In genomic region chr22:35329114-35329847, GRCh38 we compare ENCODE assay signal across 10 cellular contexts. TPM values are rescaled to one million over a fixed set of nuclear protein-coding genes. Genes with fewer than 3 reads are reported as not detected.
DNase-seq lines count a peak whose midpoint lies in the region; ATAC-seq and TF ChIP-seq lines count a peak whose summit lies in the region.
"Had no signal": no experiment of that assay in that cellular context is flagged by ENCODE, and none has a peak within 500 bp of the region (broad histone marks: within the 10 kb centered on the region; RNA-seq: fewer than 3 reads in every experiment).

No MANE protein-coding gene starts in this region.

- H3K27ac Mint-ChIP-seq in activated T-cell treated with anti-CD3 and anti-CD28 coated beads, Interleukin-2, amount 50 U/mL, for 24 hours, result peak overlapping the region; percentile 96

- intact Hi-C loops in colonic mucosa (cut with DNase I) (no loop called here), gastrocnemius medialis (cut with DNase I; ENCODE audit: low total_unique reads) (no loop called here)

- TF ChIP-seq CTCF in Loucy (conservative IDR thresholded peaks at IDR 0.05; ENCODE audit: low read length) (peak; percentile 35), colonic mucosa (IDR thresholded peaks at IDR 0.05) (peak; percentile 12), gastrocnemius medialis (IDR thresholded peaks at IDR 0.05 in 4 of 5, conservative IDR thresholded peaks at IDR 0.05 in 1 of 5) (peak in 1 of 5 experiments; percentile 19)

- H3K79me2 ChIP-seq in Loucy (ENCODE audit: insufficient read depth, low read length), result no peaks in the 10 kb centered on the region; the same call in 1 of the 2 replicates

- H3K9me2 ChIP-seq in Loucy (replicated peaks; ENCODE audit: low read depth, low read length), result no peaks in the 10 kb centered on the region

- DNase-seq in activated T-cell treated with anti-CD3 and anti-CD28 coated beads, Interleukin-2, amount 50 U/mL, for 24 hours, result no peak
- no peak for DNase-seq in activated T-cell treated with anti-CD3 and anti-CD28 coated beads, Interleukin-2, amount 50 U/mL, for 48 hours
- no peak for DNase-seq in colonic mucosa
- no peak for DNase-seq in gastrocnemius medialis
- no peak for DNase-seq in midbrain (lab: John Stamatoyannopoulos, UW)
- DNase-seq in GM19238 (ENCODE audit: insufficient read length, low spot score), result no peak
- DNase-seq: NCI-H2227 treated with DMSO at 0.1 percent for 48 hours had no signal

- peak overlapping the region; percentile 67 for H3K4me2 ChIP-seq in Loucy (ENCODE audit: low read depth, low read length, poor library complexity, severe bottlenecking)

- peaks cover 33% of the 10 kb centered on the region for H3K4me1 Mint-ChIP-seq in activated T-cell treated with anti-CD3 and anti-CD28 coated beads, Interleukin-2, amount 50 U/mL, for 24 hours (ENCODE audit: low read depth)

- ATAC-seq in gastrocnemius medialis (no peak), GM18517 (IDR thresholded peaks at IDR 0.05; ENCODE audit: unreplicated experiment) (no peak)

- H3K4me3 ChIP-seq in Loucy (ENCODE audit: low read length, poor library complexity, severe bottlenecking), result peak overlapping the region; percentile 23
- no peak overlapping the region for H3K4me3 ChIP-seq in colonic mucosa
- no peak overlapping the region for H3K4me3 ChIP-seq in gastrocnemius medialis
- H3K4me3 ChIP-seq: skin epidermis had no signal

- peaks cover 42% of the 10 kb centered on the region for H3K4me1 ChIP-seq in Loucy (ENCODE audit: insufficient read depth, low read length, poor library complexity, severe bottlenecking)
- H3K4me1 ChIP-seq in colonic mucosa, result no peaks in the 10 kb centered on the region
- peaks cover 7 to 14% of the 10 kb centered on the region in 2 donors for H3K4me1 ChIP-seq in gastrocnemius medialis

- H3K36me3 ChIP-seq in Loucy (ENCODE audit: insufficient read depth, low read length), result peaks cover 36% of the 10 kb centered on the region; the same call in 1 of the 2 replicates
- H3K36me3 ChIP-seq in colonic mucosa, result peaks cover 11% of the 10 kb centered on the region
- peaks cover 0 to 71% of the 10 kb centered on the region in 2 donors for H3K36me3 ChIP-seq in gastrocnemius medialis

- H3K9ac ChIP-seq in Loucy (ENCODE audit: low read depth, low read length, poor library complexity, severe bottlenecking) (peak overlapping the region; percentile 43), colonic mucosa (ENCODE audit: low read depth in 2 of 2, low read length in 2 of 2) (no peak overlapping the region)

- H3K9me3 Mint-ChIP-seq in activated T-cell treated with anti-CD3 and anti-CD28 coated beads, Interleukin-2, amount 50 U/mL, for 24 hours, result no peaks in the 10 kb centered on the region

- H3K27me3 ChIP-seq in Loucy (ENCODE audit: insufficient read depth, low read length, poor library complexity, severe bottlenecking), result no peaks in the 10 kb centered on the region
- no peaks in the 10 kb centered on the region for H3K27me3 ChIP-seq in colonic mucosa
- no peaks in the 10 kb centered on the region for H3K27me3 ChIP-seq in gastrocnemius medialis

- no peaks in the 10 kb centered on the region for H3K27me3 Mint-ChIP-seq in activated T-cell treated with anti-CD3 and anti-CD28 coated beads, Interleukin-2, amount 50 U/mL, for 24 hours

- H3K36me3 Mint-ChIP-seq in activated T-cell treated with anti-CD3 and anti-CD28 coated beads, Interleukin-2, amount 50 U/mL, for 24 hours (ENCODE audit: low read depth), result peaks cover 85% of the 10 kb centered on the region

- in situ Hi-C loops in gastrocnemius medialis (cut with MboI; ENCODE audit: low sequenced_read_pairs in 4 of 4), result loop anchor here in 2 of 4 donors (25.0 kb wide), 1 partner anchor 258 kb away; no protein-coding TSS in a partner anchor

- H3K27ac ChIP-seq in colonic mucosa, result no peak overlapping the region
- peak overlapping the region; percentile 83 to 98 (median 92) for H3K27ac ChIP-seq in gastrocnemius medialis

- H4K20me1 ChIP-seq in Loucy (ENCODE audit: insufficient read depth, low read length, poor library complexity, severe bottlenecking), result no peaks in the 10 kb centered on the region

- no peak for TF ChIP-seq POLR2A in gastrocnemius medialis (IDR thresholded peaks at IDR 0.05)

- H3K4me3 Mint-ChIP-seq in activated T-cell treated with anti-CD3 and anti-CD28 coated beads, Interleukin-2, amount 50 U/mL, for 24 hours, result peak overlapping the region; percentile 81

- H3K9me3 ChIP-seq in Loucy (ENCODE audit: insufficient read depth, low read depth, low read length) (no peaks in the 10 kb centered on the region), colonic mucosa (no peaks in the 10 kb centered on the region), gastrocnemius medialis (no peaks in the 10 kb centered on the region)

- 0 out of 2 replicates have a peak, but pooled peaks cover 3% of the 10 kb centered on the region for H3F3A ChIP-seq in Loucy (ENCODE audit: low read depth)

- no peak overlapping the region for H2AFZ ChIP-seq in Loucy (ENCODE audit: low read length)

RNA-seq across cellular contexts. Expression of gene TOM1, which starts 29.6 kb away (rescaled TPM):
- total RNA-seq in colonic mucosa, result 10 to 100 TPM; 43.0 to 60.3 TPM
- 100 to 1,000 TPM; 363 to 609 (median 425) TPM for total RNA-seq in gastrocnemius medialis

RNA-seq across cellular contexts. Expression of gene HMOX1, which starts 51.6 kb away (rescaled TPM):
- 10 to 100 TPM; 31.0 to 50.3 TPM for total RNA-seq in colonic mucosa
- 100 to 1,000 TPM in 1 of 4 donors, 10 to 100 TPM in 3; 11.4 to 131 (median 22.2) TPM for total RNA-seq in gastrocnemius medialis

Comparison
In these comparisons a context has a peak if more than half of its experiments do, and no peak if none do; other contexts are left out.
1. RNA of gene TOM1, which starts 29.6 kb away (total RNA-seq): 363 to 609 TPM in gastrocnemius medialis; 43.0 to 60.3 TPM in colonic mucosa; every median in the first group is over 4 times any median in the second.